Comparison of ENCODE assay signal across 2 cellular contexts in the genomic region with DNA sequence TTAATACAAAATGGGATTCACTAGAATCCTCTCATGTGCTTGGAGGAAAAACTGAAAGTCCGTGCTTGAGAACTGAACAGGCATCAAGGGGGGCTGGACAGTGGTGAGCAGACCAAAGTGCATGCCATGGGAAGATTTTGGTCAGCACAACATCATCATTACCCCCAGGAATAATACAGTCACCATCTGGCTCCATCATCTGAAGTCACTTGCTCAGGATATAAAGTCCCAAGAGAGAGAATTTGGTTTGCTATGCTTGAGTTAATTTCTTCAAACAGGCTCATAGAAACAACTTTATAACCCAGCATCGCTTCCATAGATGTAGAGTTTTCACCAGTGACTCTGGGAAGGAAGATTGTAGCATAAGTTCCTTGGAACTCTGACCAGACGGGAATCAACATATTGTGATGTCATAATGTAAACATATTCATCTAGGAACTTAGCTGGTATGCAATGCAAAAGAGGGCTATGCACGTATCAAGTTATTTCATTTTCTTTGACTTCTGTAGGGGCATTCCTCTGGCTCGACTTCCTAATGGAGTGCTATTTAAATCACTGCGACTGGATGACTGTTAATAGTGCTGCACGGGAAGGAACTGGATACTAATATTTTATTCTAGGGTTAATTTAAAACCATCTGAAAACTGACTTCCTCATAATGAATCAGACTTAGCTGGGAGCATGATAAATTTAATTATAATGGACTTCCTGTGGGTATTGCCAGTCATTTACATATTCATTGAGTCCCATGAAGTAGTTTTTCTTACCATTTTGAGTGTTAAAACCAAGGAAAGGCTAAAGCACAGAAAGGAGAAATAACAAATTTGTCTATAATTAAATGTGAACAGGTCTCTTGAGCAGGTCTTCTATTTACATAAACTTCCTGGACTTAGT.
TF ChIP-seq lines count a peak whose summit lies in the region.

No MANE protein-coding gene starts in this region.

TF ChIP-seq in GM12891, 5 proteins besides CTCF, POLR2A, EP300 and RAD21:
- TF ChIP-seq POLR2AphosphoS5 (IDR thresholded peaks at IDR 0.05; ENCODE audit: low read depth, low read length) (peak; percentile 38; the same call in 1 of the 2 replicates), TAF1 (IDR thresholded peaks at IDR 0.05; ENCODE audit: low read depth, low read length) (no peak), SPI1 (IDR thresholded peaks at IDR 0.05; ENCODE audit: low read depth, low read length) (no peak), POU2F2 (IDR thresholded peaks at IDR 0.05; ENCODE audit: low read depth, low read length) (no peak)

TF ChIP-seq in K562, 482 proteins besides CTCF, POLR2A, EP300 and RAD21:
- TF ChIP-seq TBP (optimal IDR thresholded peaks at IDR 0.05; ENCODE audit: low read depth, low read length), result peak; percentile 69
- TF ChIP-seq RBFOX2 (IDR thresholded peaks at IDR 0.05; ENCODE audit: low read depth, low read length), result peak; percentile 36; the same call in 1 of the 2 replicates
- TF ChIP-seq, protein P1, sequence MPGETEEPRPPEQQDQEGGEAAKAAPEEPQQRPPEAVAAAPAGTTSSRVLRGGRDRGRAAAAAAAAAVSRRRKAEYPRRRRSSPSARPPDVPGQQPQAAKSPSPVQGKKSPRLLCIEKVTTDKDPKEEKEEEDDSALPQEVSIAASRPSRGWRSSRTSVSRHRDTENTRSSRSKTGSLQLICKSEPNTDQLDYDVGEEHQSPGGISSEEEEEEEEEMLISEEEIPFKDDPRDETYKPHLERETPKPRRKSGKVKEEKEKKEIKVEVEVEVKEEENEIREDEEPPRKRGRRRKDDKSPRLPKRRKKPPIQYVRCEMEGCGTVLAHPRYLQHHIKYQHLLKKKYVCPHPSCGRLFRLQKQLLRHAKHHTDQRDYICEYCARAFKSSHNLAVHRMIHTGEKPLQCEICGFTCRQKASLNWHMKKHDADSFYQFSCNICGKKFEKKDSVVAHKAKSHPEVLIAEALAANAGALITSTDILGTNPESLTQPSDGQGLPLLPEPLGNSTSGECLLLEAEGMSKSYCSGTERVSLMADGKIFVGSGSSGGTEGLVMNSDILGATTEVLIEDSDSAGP (CRISPR knock-in tag; IDR thresholded peaks at IDR 0.05), result no peak
- peak; percentile 79 for TF ChIP-seq PML (IDR thresholded peaks at IDR 0.05; ENCODE audit: low read length)
- TF ChIP-seq RBM17 (IDR thresholded peaks at IDR 0.05; ENCODE audit: borderline replicate concordance, low read depth, low read length), result no peak
- no peak for TF ChIP-seq TFAM (CRISPR knock-in tag; conservative IDR thresholded peaks at IDR 0.05)
- no peak for TF ChIP-seq ESRRA (IDR thresholded peaks at IDR 0.05; ENCODE audit: borderline replicate concordance, low read depth)
- TF ChIP-seq CBFB (CRISPR knock-in tag; IDR thresholded peaks at IDR 0.05), result no peak
- TF ChIP-seq ZNF717 (CRISPR knock-in tag; IDR thresholded peaks at IDR 0.05), result no peak
- no peak for TF ChIP-seq RERE (CRISPR knock-in tag; IDR thresholded peaks at IDR 0.05; ENCODE audit: borderline replicate concordance)
- 0 out of 2 replicates have a peak, but pooled peaks have one; percentile 26 for TF ChIP-seq POLR2AphosphoS5 (IDR thresholded peaks at IDR 0.05; ENCODE audit: control insufficient read depth, insufficient read depth, low read depth, low read length)
- TF ChIP-seq MIER1 (IDR thresholded peaks at IDR 0.05; ENCODE audit: low read depth), result no peak
